In the genomic region with DNA sequence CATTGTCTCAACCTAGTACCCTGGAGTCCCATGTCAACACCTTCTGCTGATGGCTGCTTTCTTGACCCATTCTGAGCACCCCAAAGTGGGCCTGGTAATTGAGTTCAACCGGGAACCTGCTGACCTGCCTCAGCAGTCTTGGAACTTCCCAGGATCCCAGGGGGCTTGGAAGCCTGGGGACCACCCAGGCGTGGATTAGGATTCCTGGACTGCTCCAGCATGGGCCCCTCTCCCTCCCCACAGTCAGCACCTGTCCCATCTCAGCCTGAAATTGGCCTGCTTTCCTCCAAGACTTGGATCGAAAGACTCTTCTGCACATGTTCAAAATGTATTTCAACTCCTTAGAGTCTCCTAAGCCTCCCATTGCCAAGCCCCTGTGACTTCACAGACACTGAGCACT, we compare ENCODE assay signal across 14 cellular contexts. TPM values are rescaled to one million over a fixed set of nuclear protein-coding genes. Genes with fewer than 3 reads are reported as not detected.
DNase-seq lines count a peak whose midpoint lies in the region; ATAC-seq and TF ChIP-seq lines count a peak whose summit lies in the region.
"Had no signal": no experiment of that assay in that cellular context is flagged by ENCODE, and none has a peak within 500 bp of the region (broad histone marks: within the 10 kb centered on the region; RNA-seq: fewer than 3 reads in every experiment).

No MANE protein-coding gene starts in this region.

- CTCF ChIA-PET in Caco-2 (lab: Charles Lee): no interaction called here
- CTCF ChIA-PET in RWPE1 (lab: Yijun Ruan, JAX): no interaction called here
- CTCF ChIA-PET in OCI-LY7 (lab: Charles Lee; ENCODE audit: unreplicated experiment): no interaction called here

- ATAC-seq in thoracic aorta (ENCODE audit: insufficient number of reproducible peaks, low FRiP score, low read depth): no peak

- intact Hi-C loops in Caco-2 (cut with micrococcal nuclease; ENCODE audit: unreplicated experiment): no loop called here
- intact Hi-C loops in dorsolateral prefrontal cortex (cut with DNase I): no loop called here
- intact Hi-C loops in OCI-LY7 (cut with micrococcal nuclease; ENCODE audit: unreplicated experiment): no loop called here

- no peak overlapping the region for H3K4me3 Mint-ChIP-seq in Caco-2 (ENCODE audit: unreplicated experiment)
- H3K4me3 Mint-ChIP-seq in chondrocyte (ENCODE audit: unreplicated experiment): no peak overlapping the region
- H3K4me3 Mint-ChIP-seq: CD4-positive, alpha-beta memory T cell; H9 had no signal

- peaks cover 21% of the 10 kb centered on the region for H3K4me1 Mint-ChIP-seq in Caco-2 (ENCODE audit: low read depth, unreplicated experiment)
- H3K4me1 Mint-ChIP-seq in chondrocyte (ENCODE audit: low read depth): peaks cover 48% of the 10 kb centered on the region

- no peaks in the 10 kb centered on the region for H3K79me2 ChIP-seq in OCI-LY7 (ENCODE audit: insufficient read depth, low read depth, low read length)

- H4K20me1 ChIP-seq in OCI-LY7 (ENCODE audit: insufficient read depth, low read length): no peaks in the 10 kb centered on the region
- H4K20me1 ChIP-seq: BLaER1 had no signal

- no TSS peak for BruUV-seq in Caco-2 (replicated peaks; lab: Mats Ljungman, UMichigan)
- no TSS peak for BruUV-seq in OCI-LY7 (replicated peaks; lab: Mats Ljungman, UMichigan)

- DNase-seq in Caco-2 (no peak), RWPE1 (ENCODE audit: low spot score) (no peak), chondrocyte (ENCODE audit: low spot score) (no peak), thoracic aorta (ENCODE audit: low spot score) (no peak), C1 segment of cervical spinal cord (lab: John Stamatoyannopoulos, UW) (no peak), NCI-H524 treated with DMSO at 0.1 percent for 48 hours (lab: John Stamatoyannopoulos, UW) (no peak), dorsolateral prefrontal cortex (no peak), OCI-LY7 (ENCODE audit: low spot score) (no peak)
- DNase-seq: CD4-positive, alpha-beta memory T cell; DMS153; DND-41; GOT3; H9 had no signal

- peaks cover 71% of the 10 kb centered on the region for H3K36me3 Mint-ChIP-seq in Caco-2 (ENCODE audit: insufficient read depth, unreplicated experiment)
- H3K36me3 Mint-ChIP-seq in chondrocyte (ENCODE audit: low read depth): no peaks in the 10 kb centered on the region
- H3K36me3 Mint-ChIP-seq: CD4-positive, alpha-beta memory T cell had no signal

- 0 out of 2 replicates have a peak overlapping the region, but pooled peaks have one; percentile 1 for H3K27ac ChIP-seq in RWPE1
- H3K27ac ChIP-seq in thoracic aorta: peak overlapping the region; percentile 57 to 76
- no peak overlapping the region for H3K27ac ChIP-seq in dorsolateral prefrontal cortex
- H3K27ac ChIP-seq in OCI-LY7 (ENCODE audit: low read depth, low read length, poor library complexity, severe bottlenecking): no peak overlapping the region
- H3K27ac ChIP-seq: BLaER1 had no signal

- H3K4me1 ChIP-seq in Caco-2 (peaks cover 34% of the 10 kb centered on the region), thoracic aorta (ENCODE audit: control insufficient read depth in 1 of 2, low read depth in 2 of 2) (peaks cover 15 to 17% of the 10 kb centered on the region in 2 donors), OCI-LY7 (ENCODE audit: insufficient read depth, low read length, poor library complexity, severe bottlenecking) (no peaks in the 10 kb centered on the region)
- H3K4me1 ChIP-seq: BLaER1 had no signal

- POLR2A ChIA-PET in Caco-2 (lab: Charles Lee): no interaction called here
- POLR2A ChIA-PET in RWPE1 (lab: Yijun Ruan, JAX; ENCODE audit: low non-redundant PET): no interaction called here
- POLR2A ChIA-PET in OCI-LY7 (lab: Charles Lee): no interaction called here

- H3K9me3 ChIP-seq in Caco-2 (no peaks in the 10 kb centered on the region), thoracic aorta (no peaks in the 10 kb centered on the region), OCI-LY7 (ENCODE audit: low read length) (no peaks in the 10 kb centered on the region)
- H3K9me3 ChIP-seq: BLaER1 had no signal

- H3K27me3 ChIP-seq in Caco-2 (replicated peaks; ENCODE audit: control insufficient read depth, insufficient read depth, low read length) (no peaks in the 10 kb centered on the region), thoracic aorta (replicated peaks; ENCODE audit: insufficient read depth) (no peaks in the 10 kb centered on the region), dorsolateral prefrontal cortex (peaks cover 0 to 3% (median 0%) of the 10 kb centered on the region in 45 donors)
- H3K27me3 ChIP-seq: BLaER1 had no signal

- no peak overlapping the region for H2AFZ ChIP-seq in OCI-LY7 (ENCODE audit: low read length)

- H3K27me3 Mint-ChIP-seq in Caco-2 (ENCODE audit: insufficient read depth, unreplicated experiment): no peaks in the 10 kb centered on the region
- no peaks in the 10 kb centered on the region for H3K27me3 Mint-ChIP-seq in chondrocyte (ENCODE audit: low read depth)

- no peaks in the 10 kb centered on the region for H3K9me2 ChIP-seq in OCI-LY7 (ENCODE audit: insufficient read depth, low read length)

- H3K9me3 Mint-ChIP-seq in Caco-2 (ENCODE audit: unreplicated experiment) (no peaks in the 10 kb centered on the region), chondrocyte (ENCODE audit: low read depth) (no peaks in the 10 kb centered on the region)
- H3K9me3 Mint-ChIP-seq: CD4-positive, alpha-beta memory T cell; H9 had no signal

- H3K4me3 ChIP-seq in Caco-2 (ENCODE audit: low read depth, low read length) (no peak overlapping the region), thoracic aorta (no peak overlapping the region), dorsolateral prefrontal cortex (no peak overlapping the region), OCI-LY7 (ENCODE audit: low read depth, low read length, poor library complexity, severe bottlenecking) (no peak overlapping the region)
- H3K4me3 ChIP-seq: BLaER1 had no signal

- TF ChIP-seq CTCF in Caco-2 (IDR thresholded peaks at IDR 0.05; ENCODE audit: insufficient read depth in 1 of 2, low read depth in 1 of 2, low read length in 1 of 2, severe bottlenecking in 1 of 2, unreplicated experiment in 1 of 2): no peak
- TF ChIP-seq CTCF in RWPE1 (conservative IDR thresholded peaks at IDR 0.05; ENCODE audit: low read depth): no peak
- TF ChIP-seq CTCF in chondrocyte (IDR thresholded peaks at IDR 0.05): no peak
- no peak for TF ChIP-seq CTCF in thoracic aorta (IDR thresholded peaks at IDR 0.05)
- TF ChIP-seq CTCF in dorsolateral prefrontal cortex (IDR thresholded peaks at IDR 0.05 in 54 of 56, conservative IDR thresholded peaks at IDR 0.05 in 2 of 56; ENCODE audit: low read depth in 1 of 56, partially characterized antibody in 56 of 56): no peak
- no peak for TF ChIP-seq CTCF in OCI-LY7 (conservative IDR thresholded peaks at IDR 0.05; ENCODE audit: low read length)

- H3K4me2 ChIP-seq in OCI-LY7 (ENCODE audit: low read length): no peak overlapping the region
- H3K4me2 ChIP-seq: BLaER1 had no signal

- H3K27ac Mint-ChIP-seq in Caco-2 (ENCODE audit: unreplicated experiment) (peak overlapping the region; percentile 63), chondrocyte (ENCODE audit: unreplicated experiment) (peak overlapping the region; percentile 94)
- H3K27ac Mint-ChIP-seq: CD4-positive, alpha-beta memory T cell had no signal

- peaks cover 5% of the 10 kb centered on the region; the same call in 1 of the 2 replicates for H3K36me3 ChIP-seq in Caco-2 (ENCODE audit: control insufficient read depth, insufficient read depth, low read length)
- no peaks in the 10 kb centered on the region for H3K36me3 ChIP-seq in thoracic aorta
- no peaks in the 10 kb centered on the region for H3K36me3 ChIP-seq in OCI-LY7 (ENCODE audit: insufficient read depth, low read length)
- H3K36me3 ChIP-seq: BLaER1 had no signal

RNA-seq across cellular contexts. Expression of a gene that starts 15.4 kb away (rescaled TPM):
- total RNA-seq in Caco-2 (2022): 84.9 and 89.5 TPM in 2 replicates
- total RNA-seq in chondrocyte: 59.9 to 64.9 TPM (median 62.1 TPM) in 3 replicates
- 100 to 1,000 TPM in 1 of 2 donors, 10 to 100 TPM in 1; 99.5 to 118 TPM for total RNA-seq in thoracic aorta
- 100 to 1,000 TPM in 5 of 120 experiments, 10 to 100 TPM in 115; 40.3 to 106 (median 70.5) TPM for total RNA-seq in dorsolateral prefrontal cortex
- total RNA-seq in OCI-LY7 (2014; rRNA removed; shearing (Covaris generic)): 51.2 and 51.5 TPM in 2 replicates
- total RNA-seq in OCI-LY7 (2022): 40.4 and 43.8 TPM in 2 replicates

Comparison
In these comparisons a context has a peak if more than half of its experiments do, and no peak if none do; other contexts are left out.
1. H3K27ac ChIP-seq: peak in RWPE1 (single experiment) and thoracic aorta (2 of 2); none in dorsolateral prefrontal cortex (0 of 59) and OCI-LY7 (single experiment).